In the genomic region with DNA sequence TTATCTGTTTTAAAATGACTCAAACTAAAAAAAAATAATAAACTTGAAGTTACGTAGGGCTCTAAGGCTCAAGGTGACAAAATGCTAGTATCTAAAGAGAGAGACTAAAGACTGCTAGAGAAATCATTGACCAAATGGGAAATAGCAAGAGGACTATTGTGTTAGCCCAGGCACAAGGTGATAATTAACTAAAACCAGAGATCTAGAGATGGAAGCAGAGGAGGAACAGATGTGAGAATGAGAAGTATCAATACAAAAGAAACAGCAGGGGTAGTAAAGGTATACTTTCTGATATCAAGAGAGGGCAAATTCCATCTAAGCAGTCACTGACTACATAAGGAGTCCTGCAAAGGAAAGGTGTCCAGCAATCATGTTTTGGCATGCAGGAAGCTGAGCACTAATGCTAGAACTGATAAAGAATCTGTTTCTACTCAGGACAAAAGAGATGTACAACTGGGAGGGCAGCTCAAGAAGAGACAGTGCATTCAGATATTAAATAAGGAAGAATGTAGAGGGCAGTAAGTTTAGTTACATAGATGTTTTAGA, we compare ENCODE assay signal across 1 cellular context.
TF ChIP-seq lines count a peak whose summit lies in the region.

No MANE protein-coding gene starts in this region.

TF ChIP-seq in endothelial cell of umbilical vein, 7 proteins besides CTCF, POLR2A, EP300 and RAD21:
- no peak for TF ChIP-seq EZH2 (IDR thresholded peaks at IDR 0.05; ENCODE audit: borderline replicate concordance, low read depth, low read length, severe bottlenecking)
